Comparison of ENCODE assay signal across 9 cellular contexts in genomic region chr20:45545754-45546453, GRCh38. TPM values are rescaled to one million over a fixed set of nuclear protein-coding genes. Genes with fewer than 3 reads are reported as not detected.
DNase-seq lines count a peak whose midpoint lies in the region; ATAC-seq and TF ChIP-seq lines count a peak whose summit lies in the region.
"Had no signal": no experiment of that assay in that cellular context is flagged by ENCODE, and none has a peak within 500 bp of the region (broad histone marks: within the 10 kb centered on the region; RNA-seq: fewer than 3 reads in every experiment).

No MANE protein-coding gene starts in this region.

- no peaks in the 10 kb centered on the region for H3K79me2 ChIP-seq in HCT116 (ENCODE audit: insufficient read depth, low read length)

- H3K4me1 ChIP-seq in HCT116 (ENCODE audit: control insufficient read depth in 1 of 2, insufficient read depth in 2 of 2, low read length in 2 of 2) = no peaks in the 10 kb centered on the region
- no peaks in the 10 kb centered on the region for H3K4me1 ChIP-seq in adrenal gland (replicated peaks in 1 of 2)
- H3K4me1 ChIP-seq in left lung = no peaks in the 10 kb centered on the region
- no peaks in the 10 kb centered on the region for H3K4me1 ChIP-seq in ovary (ENCODE audit: insufficient read depth)

- no peaks in the 10 kb centered on the region for H3K9me3 Mint-ChIP-seq in activated T-helper 17 cell treated with anti-CD3 and anti-CD28 coated beads, Interleukin-2, amount 50 U/mL, for 72 hours
- no peaks in the 10 kb centered on the region for H3K9me3 Mint-ChIP-seq in activated naive CD4-positive, alpha-beta T cell treated with anti-CD3 and anti-CD28 coated beads for 36 hours
- H3K9me3 Mint-ChIP-seq: activated T-cell treated with anti-CD3 and anti-CD28 coated beads, Interleukin-2, amount 50 U/mL, for 4 hours had no signal

- H3K36me3 ChIP-seq in HCT116 (ENCODE audit: control insufficient read depth in 1 of 2, insufficient read depth in 2 of 2, low read length in 2 of 2) (no peaks in the 10 kb centered on the region), adrenal gland (replicated peaks in 1 of 2) (no peaks in the 10 kb centered on the region), left lung (no peaks in the 10 kb centered on the region), ovary (no peaks in the 10 kb centered on the region)

- H3K9ac ChIP-seq in HCT116 (ENCODE audit: low read length) = no peak overlapping the region

- no peaks in the 10 kb centered on the region for H4K20me1 ChIP-seq in HCT116 (ENCODE audit: insufficient read depth)

- RAD21 ChIA-PET in HCT116 (lab: Charles Lee; ENCODE audit: low non-redundant PET in 1 of 2, low total read pairs in 2 of 2, uncharacterized antibody in 2 of 2, unreplicated experiment in 2 of 2) = interaction anchor here in 1 of 2 experiments (1.1 kb wide), 1 partner anchor 225 kb away, joined by 5 read pairs; no protein-coding TSS in a partner anchor

- peak; percentile 32 for DNase-seq in Ammon's horn (ENCODE audit: low spot score)
- DNase-seq in HCT116 (ENCODE audit: low read depth, low spot score) = peak; percentile 21
- DNase-seq in adrenal gland = no peak
- no peak for DNase-seq in left lung
- no peak for DNase-seq in activated naive CD4-positive, alpha-beta T cell treated with anti-CD3 and anti-CD28 coated beads for 36 hours
- DNase-seq in ovary = no peak
- DNase-seq in activated naive CD4-positive, alpha-beta T cell treated with Interleukin-2 at 50 U/mL for 16 hours = no peak
- DNase-seq: activated T-cell treated with anti-CD3 and anti-CD28 coated beads, Interleukin-2, amount 50 U/mL, for 4 hours had no signal

- H3K4me2 ChIP-seq in HCT116 (ENCODE audit: low read length) = no peak overlapping the region

- peaks cover 38% of the 10 kb centered on the region for H3K27me3 Mint-ChIP-seq in activated T-helper 17 cell treated with anti-CD3 and anti-CD28 coated beads, Interleukin-2, amount 50 U/mL, for 72 hours
- H3K27me3 Mint-ChIP-seq in activated naive CD4-positive, alpha-beta T cell treated with anti-CD3 and anti-CD28 coated beads for 36 hours (ENCODE audit: low read depth) = peaks cover 34% of the 10 kb centered on the region

- H3K9me3 ChIP-seq in HCT116 (ENCODE audit: control insufficient read depth in 1 of 2, insufficient read depth in 1 of 2, low read depth in 1 of 2, low read length in 2 of 2) (no peaks in the 10 kb centered on the region), adrenal gland (replicated peaks in 1 of 3) (no peaks in the 10 kb centered on the region), left lung (no peaks in the 10 kb centered on the region), ovary (no peaks in the 10 kb centered on the region)

- TF ChIP-seq CTCF in HCT116 (IDR thresholded peaks at IDR 0.05 in 2 of 3, conservative IDR thresholded peaks at IDR 0.05 in 1 of 3; ENCODE audit: borderline replicate concordance in 1 of 3, insufficient read depth in 1 of 3, low read depth in 2 of 3, low read length in 2 of 3) = peak; percentile 24 to 61 (median 59); a peak in 4 of 6 replicates
- peak in 5 of 6 experiments; percentile 31 to 42 (median 37) for TF ChIP-seq CTCF in adrenal gland (IDR thresholded peaks at IDR 0.05)
- peak; percentile 17 to 19 for TF ChIP-seq CTCF in left lung (IDR thresholded peaks at IDR 0.05)
- no peak for TF ChIP-seq CTCF in ovary (IDR thresholded peaks at IDR 0.05)

- H3K27ac Mint-ChIP-seq in activated T-helper 17 cell treated with anti-CD3 and anti-CD28 coated beads, Interleukin-2, amount 50 U/mL, for 72 hours = no peak overlapping the region
- no peak overlapping the region for H3K27ac Mint-ChIP-seq in activated naive CD4-positive, alpha-beta T cell treated with anti-CD3 and anti-CD28 coated beads for 36 hours

- TF ChIP-seq EP300 in ovary (IDR thresholded peaks at IDR 0.05) = no peak

- H3K9me2 ChIP-seq in HCT116 (ENCODE audit: insufficient read depth) = no peaks in the 10 kb centered on the region

- H3K4me1 Mint-ChIP-seq in activated T-helper 17 cell treated with anti-CD3 and anti-CD28 coated beads, Interleukin-2, amount 50 U/mL, for 72 hours = no peaks in the 10 kb centered on the region
- no peaks in the 10 kb centered on the region for H3K4me1 Mint-ChIP-seq in activated naive CD4-positive, alpha-beta T cell treated with anti-CD3 and anti-CD28 coated beads for 36 hours (ENCODE audit: low read depth)

- no peaks in the 10 kb centered on the region for H3K36me3 Mint-ChIP-seq in activated T-helper 17 cell treated with anti-CD3 and anti-CD28 coated beads, Interleukin-2, amount 50 U/mL, for 72 hours (ENCODE audit: low read depth)
- no peaks in the 10 kb centered on the region for H3K36me3 Mint-ChIP-seq in activated naive CD4-positive, alpha-beta T cell treated with anti-CD3 and anti-CD28 coated beads for 36 hours (ENCODE audit: low read depth)

- TF ChIP-seq RAD21 in HCT116 (IDR thresholded peaks at IDR 0.05; ENCODE audit: low read depth) = peak; percentile 81

- ATAC-seq in HCT116 (peak; percentile 81), left lung (peak; percentile 93)
- ATAC-seq in activated T-helper 17 cell treated with anti-CD3 and anti-CD28 coated beads, Interleukin-2, amount 50 U/mL, for 72 hours (replicated peaks) = no peak

- H2AFZ ChIP-seq in HCT116 (ENCODE audit: low read depth, low read length, poor library complexity, severe bottlenecking) = no peak overlapping the region

- POLR2A ChIA-PET in HCT116 (lab: Charles Lee) = no interaction called here

- TF ChIP-seq POLR2A in HCT116 (IDR thresholded peaks at IDR 0.05; ENCODE audit: borderline replicate concordance, extremely low read depth, insufficient read depth, insufficient read length) = no peak
- TF ChIP-seq POLR2A in adrenal gland (IDR thresholded peaks at IDR 0.05) = no peak
- TF ChIP-seq POLR2A in ovary (IDR thresholded peaks at IDR 0.05) = no peak

- H3K4me3 ChIP-seq in HCT116 (replicated peaks in 1 of 2; ENCODE audit: low read depth in 1 of 2, low read length in 2 of 2) (no peak overlapping the region), adrenal gland (no peak overlapping the region), left lung (no peak overlapping the region), ovary (no peak overlapping the region)

- intact Hi-C loops in HCT116 (cut with micrococcal nuclease) = loop anchor here (1.0 to 10.0 kb wide), 4 partner anchors 206 to 419 kb away; partner anchors contain the start of gene PCIF1
- intact Hi-C loops in adrenal gland (cut with DNase I) = loop anchor here (5.0 to 10.0 kb wide), 2 partner anchors 226 to 229 kb away; no protein-coding TSS in a partner anchor
- intact Hi-C loops in left lung (cut with DNase I) = no loop called here
- intact Hi-C loops in activated naive CD4-positive, alpha-beta T cell treated with anti-CD3 and anti-CD28 coated beads for 36 hours (cut with micrococcal nuclease) = loop anchor here (1.0 kb wide), 1 partner anchor 225 kb away; no protein-coding TSS in a partner anchor
- intact Hi-C loops in ovary (cut with DNase I) = no loop called here

- BruUV-seq in HCT116 (replicated peaks; lab: Mats Ljungman, UMichigan) = no TSS peak

- H3K27ac ChIP-seq in HCT116 (ENCODE audit: low read depth, low read length) (no peak overlapping the region), adrenal gland (no peak overlapping the region), left lung (no peak overlapping the region), ovary (no peak overlapping the region)

- peaks cover 49% of the 10 kb centered on the region; the same call in 1 of the 2 replicates for H3K27me3 ChIP-seq in HCT116 (ENCODE audit: insufficient read depth, low read length)
- H3K27me3 ChIP-seq in adrenal gland = peaks cover 10% of the 10 kb centered on the region
- peaks cover 0 to 24% of the 10 kb centered on the region in 2 donors for H3K27me3 ChIP-seq in left lung
- no peaks in the 10 kb centered on the region for H3K27me3 ChIP-seq in ovary

- 11 to 27% (median 19%) methylated on average over 4 to 5 of the region's 5 CpGs for whole genome bisulfite sequencing in adrenal gland, 4 donors
- 3 to 19% (median 17%) methylated on average over 5 of the region's 5 CpGs for WGBS in ovary, 3 donors

- CTCF ChIA-PET in HCT116 (lab: Charles Lee) = interaction anchor here (0.6 to 1.5 kb wide), 3 partner anchors 12 to 417 kb away, joined by 3 to 25 read pairs (median 3); no protein-coding TSS in a partner anchor
- CTCF ChIA-PET in activated naive CD4-positive, alpha-beta T cell treated with anti-CD3 and anti-CD28 coated beads for 36 hours (lab: Charles Lee) = interaction anchor here (1.4 kb wide), 1 partner anchor 225 kb away, joined by 5 read pairs; no protein-coding TSS in a partner anchor

- no peak overlapping the region for H3K4me3 Mint-ChIP-seq in activated T-helper 17 cell treated with anti-CD3 and anti-CD28 coated beads, Interleukin-2, amount 50 U/mL, for 72 hours
- no peak overlapping the region for H3K4me3 Mint-ChIP-seq in activated naive CD4-positive, alpha-beta T cell treated with anti-CD3 and anti-CD28 coated beads for 36 hours
- H3K4me3 Mint-ChIP-seq: activated T-cell treated with anti-CD3 and anti-CD28 coated beads, Interleukin-2, amount 50 U/mL, for 4 hours had no signal

RNA-seq across cellular contexts. Expression of gene EPPIN, which starts 1.3 kb away (rescaled TPM):
- total RNA-seq in HCT116 (2021; ENCODE audit: unreplicated experiment) = not detected
- polyA plus RNA-seq in HCT116 (2012) = not detected in 2 replicates
- total RNA-seq in adrenal gland = not detected
- polyA plus RNA-seq in adrenal gland = not detected
- not detected for total RNA-seq in left lung
- total RNA-seq in activated T-helper 17 cell treated with anti-CD3 and anti-CD28 coated beads, Interleukin-2, amount 50 U/mL, for 72 hours = not detected
- total RNA-seq in activated naive CD4-positive, alpha-beta T cell treated with anti-CD3 and anti-CD28 coated beads for 36 hours = not detected
- 1 to 10 TPM in 1 of 7 donors, under 1 TPM in 1, not detected in 5; 0.30 to 1.1 TPM for total RNA-seq in ovary
- under 1 TPM; 0.21 to 0.38 TPM for polyA plus RNA-seq in ovary
- total RNA-seq: activated T-cell treated with anti-CD3 and anti-CD28 coated beads, Interleukin-2, amount 50 U/mL, for 4 hours had no signal

RNA-seq across cellular contexts. Expression of gene WFDC6, which starts 6.6 kb away (rescaled TPM):
- total RNA-seq in HCT116 (2021; ENCODE audit: unreplicated experiment) (not detected), adrenal gland (not detected), left lung (not detected), ovary (not detected)
- polyA plus RNA-seq in HCT116 (2012) = not detected in 2 replicates
- polyA plus RNA-seq in adrenal gland (not detected), ovary (not detected)
- total RNA-seq in activated T-helper 17 cell treated with anti-CD3 and anti-CD28 coated beads, Interleukin-2, amount 50 U/mL, for 72 hours = not detected
- not detected for total RNA-seq in activated naive CD4-positive, alpha-beta T cell treated with anti-CD3 and anti-CD28 coated beads for 36 hours
- total RNA-seq: activated T-cell treated with anti-CD3 and anti-CD28 coated beads, Interleukin-2, amount 50 U/mL, for 4 hours had no signal

RNA-seq across cellular contexts. Expression of gene SPINT3, which starts 30.5 kb away (rescaled TPM):
- total RNA-seq in HCT116 (2021; ENCODE audit: unreplicated experiment) (not detected), adrenal gland (not detected), left lung (not detected), ovary (not detected)
- polyA plus RNA-seq in HCT116 (2012) = not detected in 2 replicates
- polyA plus RNA-seq in adrenal gland (not detected), ovary (not detected)
- total RNA-seq in activated T-helper 17 cell treated with anti-CD3 and anti-CD28 coated beads, Interleukin-2, amount 50 U/mL, for 72 hours = not detected
- not detected for total RNA-seq in activated naive CD4-positive, alpha-beta T cell treated with anti-CD3 and anti-CD28 coated beads for 36 hours
- total RNA-seq: activated T-cell treated with anti-CD3 and anti-CD28 coated beads, Interleukin-2, amount 50 U/mL, for 4 hours had no signal

RNA-seq across cellular contexts. Expression of gene WFDC8, which starts 33.2 kb away (rescaled TPM):
- total RNA-seq in HCT116 (2021; ENCODE audit: unreplicated experiment) = not detected
- not detected in 2 replicates for polyA plus RNA-seq in HCT116 (2012)
- total RNA-seq in adrenal gland = not detected
- polyA plus RNA-seq in adrenal gland = not detected
- total RNA-seq in left lung = not detected
- not detected for total RNA-seq in activated T-helper 17 cell treated with anti-CD3 and anti-CD28 coated beads, Interleukin-2, amount 50 U/mL, for 72 hours
- not detected for total RNA-seq in activated naive CD4-positive, alpha-beta T cell treated with anti-CD3 and anti-CD28 coated beads for 36 hours
- total RNA-seq in ovary = under 1 TPM in 1 of 7 donors, not detected in 6; 0.23 TPM
- not detected for polyA plus RNA-seq in ovary
- total RNA-seq: activated T-cell treated with anti-CD3 and anti-CD28 coated beads, Interleukin-2, amount 50 U/mL, for 4 hours had no signal

Comparison
In these comparisons a context has a peak if more than half of its experiments do, and no peak if none do; other contexts are left out.
1. DNase-seq: peak in Ammon's horn (single experiment) and HCT116 (single experiment); none in adrenal gland (0 of 7), left lung (0 of 2), activated naive CD4-positive, alpha-beta T cell treated with anti-CD3 and anti-CD28 coated beads for 36 hours (single experiment), ovary (0 of 5) and activated naive CD4-positive, alpha-beta T cell treated with Interleukin-2 at 50 U/mL for 16 hours (single experiment).
2. CTCF ChIP-seq: peak in HCT116 (3 of 3), adrenal gland (5 of 6) and left lung (2 of 2); none in ovary (0 of 3).
3. intact Hi-C loops: an anchor here in HCT116 (1.0 to 10.0 kb wide), adrenal gland (5.0 to 10.0 kb wide) and activated naive CD4-positive, alpha-beta T cell treated with anti-CD3 and anti-CD28 coated beads for 36 hours (1.0 kb wide); none called in left lung and ovary.